In genomic region chr2:70785137-70785911, GRCh38 we compare ENCODE assay signal across 10 cellular contexts. TPM values are rescaled to one million over a fixed set of nuclear protein-coding genes. Genes with fewer than 3 reads are reported as not detected.
DNase-seq lines count a peak whose midpoint lies in the region; ATAC-seq and TF ChIP-seq lines count a peak whose summit lies in the region.
"Had no signal": no experiment of that assay in that cellular context is flagged by ENCODE, and none has a peak within 500 bp of the region (broad histone marks: within the 10 kb centered on the region; RNA-seq: fewer than 3 reads in every experiment).

No MANE protein-coding gene starts in this region.

- intact Hi-C loops in activated T-helper 2 cell treated with anti-CD3 and anti-CD28 coated beads, Interferon-gamma antibody, Interleukin-2, Interleukin-4, amounts not matched to agents 10 μg/mL and 5 μg/mL and 100 μg/mL, durations not matched to agents 14 hours and 24 hours and 36 hours (cut with micrococcal nuclease) = loop anchor here (1.0 to 10.0 kb wide), 4 partner anchors 87 to 481 kb away; partner anchors contain the start of genes FAM136A and TGFA

- no peak overlapping the region for H3K4me2 ChIP-seq in neural cell (ENCODE audit: low read length)

- H3K9me2 ChIP-seq in neural cell (ENCODE audit: insufficient read depth, low read length) = no peaks in the 10 kb centered on the region

- peak; percentile 46 for TF ChIP-seq EP300 in neural cell (conservative IDR thresholded peaks at IDR 0.05; ENCODE audit: poor library complexity, severe bottlenecking)

- no peak overlapping the region for H3K4me3 Mint-ChIP-seq in activated T-helper 2 cell treated with anti-CD3 and anti-CD28 coated beads, Interferon-gamma antibody, Interleukin-2, Interleukin-4, amounts not matched to agents 10 μg/mL and 5 μg/mL and 100 μg/mL, durations not matched to agents 14 hours and 24 hours and 36 hours (ENCODE audit: low read depth)
- H3K4me3 Mint-ChIP-seq: T-helper 1 cell treated with Interleukin-12 subunit alpha and Interleukin-12 subunit beta and Interleukin-4 antibody, amounts not matched to agents 30 μg/mL and 1 μg/mL, for 36 hours had no signal

- H3K9ac ChIP-seq in neural cell (ENCODE audit: low read length) = no peak overlapping the region

- ATAC-seq in HG02938 (IDR thresholded peaks at IDR 0.05; ENCODE audit: unreplicated experiment) = no peak
- no peak for ATAC-seq in GM21381 (IDR thresholded peaks at IDR 0.05; ENCODE audit: unreplicated experiment)

- peak; percentile 82 for TF ChIP-seq CTCF in neural cell (IDR thresholded peaks at IDR 0.05; ENCODE audit: poor library complexity, severe bottlenecking)

- no peaks in the 10 kb centered on the region for H4K20me1 ChIP-seq in neural cell (ENCODE audit: insufficient read depth)

- no peaks in the 10 kb centered on the region for H3K9me3 Mint-ChIP-seq in activated T-helper 2 cell treated with anti-CD3 and anti-CD28 coated beads, Interferon-gamma antibody, Interleukin-2, Interleukin-4, amounts not matched to agents 10 μg/mL and 5 μg/mL and 100 μg/mL, durations not matched to agents 14 hours and 24 hours and 36 hours
- H3K9me3 Mint-ChIP-seq: T-helper 1 cell treated with Interleukin-12 subunit alpha and Interleukin-12 subunit beta and Interleukin-4 antibody, amounts not matched to agents 30 μg/mL and 1 μg/mL, for 36 hours had no signal

- no peak overlapping the region for H3K4me3 ChIP-seq in Jurkat, Clone E6-1 (ENCODE audit: low read length)
- H3K4me3 ChIP-seq in SJCRH30 = no peak overlapping the region
- H3K4me3 ChIP-seq in neural cell (ENCODE audit: low read length) = no peak overlapping the region
- H3K4me3 ChIP-seq: pancreas had no signal

- no peaks in the 10 kb centered on the region for H3K79me2 ChIP-seq in neural cell (replicated peaks; ENCODE audit: insufficient read depth, low read length)

- peak; percentile 80 for TF ChIP-seq RAD21 in neural cell (conservative IDR thresholded peaks at IDR 0.05)

- H3K27ac ChIP-seq in SJCRH30 (no peak overlapping the region), neural cell (ENCODE audit: low read length) (no peak overlapping the region)
- H3K27ac ChIP-seq: pancreas had no signal

- H3F3A ChIP-seq in neural cell (ENCODE audit: insufficient read depth, low read length, poor library complexity, severe bottlenecking) = no peaks in the 10 kb centered on the region

- H3K27me3 Mint-ChIP-seq in activated T-helper 2 cell treated with anti-CD3 and anti-CD28 coated beads, Interferon-gamma antibody, Interleukin-2, Interleukin-4, amounts not matched to agents 10 μg/mL and 5 μg/mL and 100 μg/mL, durations not matched to agents 14 hours and 24 hours and 36 hours (ENCODE audit: low read depth) = peaks cover 44% of the 10 kb centered on the region

- H3K27ac Mint-ChIP-seq in activated T-helper 2 cell treated with anti-CD3 and anti-CD28 coated beads, Interferon-gamma antibody, Interleukin-2, Interleukin-4, amounts not matched to agents 10 μg/mL and 5 μg/mL and 100 μg/mL, durations not matched to agents 14 hours and 24 hours and 36 hours = no peak overlapping the region
- H3K27ac Mint-ChIP-seq: T-helper 1 cell treated with Interleukin-12 subunit alpha and Interleukin-12 subunit beta and Interleukin-4 antibody, amounts not matched to agents 30 μg/mL and 1 μg/mL, for 36 hours had no signal

- no peak overlapping the region for H2AFZ ChIP-seq in neural cell (ENCODE audit: low read depth, low read length)

- H3K9me3 ChIP-seq in SJCRH30 (replicated peaks) (no peaks in the 10 kb centered on the region), neural cell (ENCODE audit: low read length) (no peaks in the 10 kb centered on the region)
- H3K9me3 ChIP-seq: pancreas had no signal

- peaks cover 9% of the 10 kb centered on the region for H3K4me1 ChIP-seq in SJCRH30

- DNase-seq in ELF-1 (ENCODE audit: low read depth, low spot score) = peak; percentile 53
- DNase-seq in Jurkat, Clone E6-1 (ENCODE audit: low read depth, low spot score) = peak; percentile 46
- peak; percentile 77 to 89 for DNase-seq in SJCRH30
- DNase-seq in cerebellar cortex (ENCODE audit: low spot score) = peak; percentile 75
- no peak for DNase-seq in activated T-helper 2 cell treated with anti-CD3 and anti-CD28 coated beads, Interferon-gamma antibody, Interleukin-2, Interleukin-4, amounts not matched to agents 10 μg/mL and 5 μg/mL and 100 μg/mL, durations not matched to agents 14 hours and 24 hours and 36 hours (ENCODE audit: low spot score)
- DNase-seq: pancreas had no signal

- no peaks in the 10 kb centered on the region for H3K36me3 Mint-ChIP-seq in activated T-helper 2 cell treated with anti-CD3 and anti-CD28 coated beads, Interferon-gamma antibody, Interleukin-2, Interleukin-4, amounts not matched to agents 10 μg/mL and 5 μg/mL and 100 μg/mL, durations not matched to agents 14 hours and 24 hours and 36 hours (ENCODE audit: low read depth)

- H3K27me3 ChIP-seq in SJCRH30 (no peaks in the 10 kb centered on the region; the same call in 1 of the 2 replicates), neural cell (ENCODE audit: insufficient read depth, low read depth, low read length) (peaks cover 39% of the 10 kb centered on the region)

- no peaks in the 10 kb centered on the region for H3K36me3 ChIP-seq in SJCRH30
- H3K36me3 ChIP-seq in neural cell (ENCODE audit: insufficient read depth, low read length) = no peaks in the 10 kb centered on the region
- H3K36me3 ChIP-seq: pancreas had no signal

- H3K4me1 Mint-ChIP-seq in activated T-helper 2 cell treated with anti-CD3 and anti-CD28 coated beads, Interferon-gamma antibody, Interleukin-2, Interleukin-4, amounts not matched to agents 10 μg/mL and 5 μg/mL and 100 μg/mL, durations not matched to agents 14 hours and 24 hours and 36 hours (ENCODE audit: low read depth) = peaks cover 10% of the 10 kb centered on the region

TF ChIP-seq in neural cell, 6 proteins besides CTCF, POLR2A, EP300 and RAD21:
- peak; percentile 80 for TF ChIP-seq SMC3 (conservative IDR thresholded peaks at IDR 0.05; ENCODE audit: poor library complexity)
- no peak for TF ChIP-seq REST (IDR thresholded peaks at IDR 0.05; ENCODE audit: borderline replicate concordance)
- TF ChIP-seq POLR2AphosphoS5 (IDR thresholded peaks at IDR 0.05) = peak; percentile 33

RNA-seq across cellular contexts. Expression of gene FIGLA, which starts 5.1 kb away (rescaled TPM):
- polyA plus RNA-seq in Jurkat, Clone E6-1 (2012; ENCODE audit: insufficient read depth, insufficient read length) = not detected
- total RNA-seq in SJCRH30 (2014; rRNA removed; shearing (Covaris generic)) = not detected in 2 replicates
- not detected in 2 replicates for polyA plus RNA-seq in neural cell
- polyA minus RNA-seq in neural cell = not detected in 2 replicates
- not detected in 2 replicates for total RNA-seq in activated T-helper 2 cell treated with anti-CD3 and anti-CD28 coated beads, Interferon-gamma antibody, Interleukin-2, Interleukin-4, amounts not matched to agents 10 μg/mL and 5 μg/mL and 100 μg/mL, durations not matched to agents 14 hours and 24 hours and 36 hours

RNA-seq across cellular contexts. Expression of gene ADD2, which starts 17.3 kb away (rescaled TPM):
- polyA plus RNA-seq in Jurkat, Clone E6-1 (2012; ENCODE audit: insufficient read depth, insufficient read length) = 36.1 TPM
- 0.08 and 0.13 TPM in 2 replicates for total RNA-seq in SJCRH30 (2014; rRNA removed; shearing (Covaris generic))
- 52.5 and 73.6 TPM in 2 replicates for polyA plus RNA-seq in neural cell
- 260 and 262 TPM in 2 replicates for polyA minus RNA-seq in neural cell
- total RNA-seq in activated T-helper 2 cell treated with anti-CD3 and anti-CD28 coated beads, Interferon-gamma antibody, Interleukin-2, Interleukin-4, amounts not matched to agents 10 μg/mL and 5 μg/mL and 100 μg/mL, durations not matched to agents 14 hours and 24 hours and 36 hours = 3.1 and 3.2 TPM in 2 replicates

RNA-seq across cellular contexts. Expression of gene CLEC4F, which starts 35.1 kb away (rescaled TPM):
- polyA plus RNA-seq in Jurkat, Clone E6-1 (2012; ENCODE audit: insufficient read depth, insufficient read length) = not detected
- not detected in 2 replicates for total RNA-seq in SJCRH30 (2014; rRNA removed; shearing (Covaris generic))
- not detected in 2 replicates for polyA plus RNA-seq in neural cell
- not detected in 2 replicates for polyA minus RNA-seq in neural cell
- 0.11 TPM in 1 of 2 replicates, not detected in the other for total RNA-seq in activated T-helper 2 cell treated with anti-CD3 and anti-CD28 coated beads, Interferon-gamma antibody, Interleukin-2, Interleukin-4, amounts not matched to agents 10 μg/mL and 5 μg/mL and 100 μg/mL, durations not matched to agents 14 hours and 24 hours and 36 hours

RNA-seq across cellular contexts. Expression of gene CD207, which starts 50.3 kb away (rescaled TPM):
- polyA plus RNA-seq in Jurkat, Clone E6-1 (2012; ENCODE audit: insufficient read depth, insufficient read length) = not detected
- total RNA-seq in SJCRH30 (2014; rRNA removed; shearing (Covaris generic)) = 0.08 TPM in 1 of 2 replicates, not detected in the other
- not detected in 2 replicates for polyA plus RNA-seq in neural cell
- polyA minus RNA-seq in neural cell = not detected in 2 replicates
- total RNA-seq in activated T-helper 2 cell treated with anti-CD3 and anti-CD28 coated beads, Interferon-gamma antibody, Interleukin-2, Interleukin-4, amounts not matched to agents 10 μg/mL and 5 μg/mL and 100 μg/mL, durations not matched to agents 14 hours and 24 hours and 36 hours = not detected in 2 replicates
